ENCODE assay signal across 8 cellular contexts in the genomic region with DNA sequence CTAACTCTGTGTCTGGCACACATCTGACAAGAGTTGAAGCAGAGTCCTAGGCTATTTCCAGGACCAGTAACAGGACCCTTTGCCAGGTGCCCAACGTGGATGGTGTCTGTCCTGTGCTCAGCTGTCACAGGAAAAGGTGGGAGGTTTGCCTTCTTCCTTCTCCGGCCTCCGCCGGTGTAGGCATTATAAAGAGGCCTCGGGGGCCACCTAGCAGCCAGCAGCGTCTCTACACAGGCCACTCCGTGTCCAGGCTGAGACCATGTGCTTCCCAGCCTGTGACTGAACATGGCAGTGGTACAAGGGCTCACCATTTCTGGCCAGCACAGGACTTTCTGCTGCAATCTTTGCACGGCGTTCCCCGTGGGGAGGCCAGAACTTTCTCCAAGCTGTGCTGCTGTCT.
DNase-seq lines count a peak whose midpoint lies in the region; ATAC-seq, FAIRE-seq and TF ChIP-seq lines count a peak whose summit lies in the region.

No MANE protein-coding gene starts in this region.

- no peaks in the 10 kb centered on the region for H3K36me3 ChIP-seq in HepG2 (replicated peaks in 1 of 2; ENCODE audit: control insufficient read depth in 1 of 2, insufficient read depth in 2 of 2, low read length in 2 of 2)

- peak; percentile 56 for TF ChIP-seq RAD21 in HepG2 (CRISPR knock-in tag; IDR thresholded peaks at IDR 0.05)

- no peak overlapping the region for H3K4me3 ChIP-seq in cardiac fibroblast (replicated peaks in 1 of 2; ENCODE audit: low read depth in 2 of 2, low read length in 2 of 2)
- H3K4me3 ChIP-seq in HepG2 (replicated peaks in 1 of 3; ENCODE audit: insufficient read depth in 1 of 3, low read depth in 2 of 3, low read length in 3 of 3): no peak overlapping the region

- no peak for FAIRE-seq in HepG2 (lab: Jason Lieb, UNC)

- CTCF ChIA-PET in HEK293T (lab: Yijun Ruan, JAX) (interaction anchor here (1.0 to 1.6 kb wide), 3 partner anchors 19 to 40 kb away, joined by 4 to 5 read pairs (median 5); no protein-coding TSS in a partner anchor), HepG2 (lab: Yijun Ruan, JAX; ENCODE audit: low intra/inter-chr PET ratio, low total read pairs) (no interaction called here)

- WGBS in HepG2 (ENCODE audit: low lambda C conversion rate): 0% methylated on average over 3 of the region's 10 CpGs

- DNase-seq in HEK293T (ENCODE audit: extremely low spot score) (peak; percentile 39), cardiac fibroblast (ENCODE audit: low read depth in 2 of 2) (peak; percentile 21 to 27), HepG2 (ENCODE audit: low spot score) (peak; percentile 15)
- DNase-seq in NK-92 treated with Interleukin-12 subunit alpha and Interleukin-12 subunit beta, amount 100 ng/mL, for 24 hours (lab: John Stamatoyannopoulos, UW): no peak
- no peak for DNase-seq in effector CD4-positive, alpha-beta T cell

- peaks cover 2 to 32% of the 10 kb centered on the region in 2 experiments; a peak in 3 of 5 replicates for H3K27me3 ChIP-seq in HepG2 (ENCODE audit: control insufficient read depth in 1 of 2, insufficient read depth in 2 of 2, low read length in 2 of 2)

- peak overlapping the region; percentile 30; the same call in 1 of the 2 replicates for H3K4me2 ChIP-seq in HepG2 (ENCODE audit: low read depth, low read length)

- 0 out of 2 replicates have a peak, but pooled peaks cover 4% of the 10 kb centered on the region for H3K4me1 ChIP-seq in HepG2 (ENCODE audit: insufficient read depth, low read length)

- H4K20me1 ChIP-seq in HepG2 (ENCODE audit: insufficient read depth, low read length): no peaks in the 10 kb centered on the region

- no peaks in the 10 kb centered on the region for H3K9me3 ChIP-seq in HepG2 (ENCODE audit: low read length)

- in situ Hi-C loops in HepG2 (cut with HindIII; ENCODE audit: extremely low pct_ligation_motif_present, low pct_unique_long_range_greater_than_20kb): no loop called here

- TF ChIP-seq CTCF in 22Rv1 (IDR thresholded peaks at IDR 0.05) (peak; percentile 16; the same call in 1 of the 2 replicates), cardiac fibroblast (IDR thresholded peaks at IDR 0.05; ENCODE audit: low read depth, low read length) (peak; percentile 36), HepG2 (CRISPR knock-in tag; IDR thresholded peaks at IDR 0.05) (peak; percentile 76)

- POLR2A ChIA-PET in HEK293T (lab: Yijun Ruan, JAX): no interaction called here
- POLR2A ChIA-PET in HepG2 (lab: Yijun Ruan, JAX): no interaction called here

- peak overlapping the region; percentile 28 for H2AFZ ChIP-seq in HepG2 (ENCODE audit: low read length)

- no TSS peak for BruUV-seq in HepG2 (replicated peaks; lab: Mats Ljungman, UMichigan)

- H3K9ac ChIP-seq in HepG2 (ENCODE audit: insufficient read depth, low read depth, low read length): no peak overlapping the region

- TF ChIP-seq EP300 in HepG2 (IDR thresholded peaks at IDR 0.05; ENCODE audit: low read depth in 2 of 2, low read length in 2 of 2) (no peak), HepG2 (CRISPR knock-in tag; IDR thresholded peaks at IDR 0.05; ENCODE audit: borderline replicate concordance) (no peak)

- intact Hi-C loops in HepG2 (cut with micrococcal nuclease; ENCODE audit: unreplicated experiment): no loop called here

- H3K27ac ChIP-seq in 22Rv1 (no peak overlapping the region), HepG2 (ENCODE audit: extremely low read length, insufficient read depth, low read length) (no peak overlapping the region)

- ATAC-seq in HepG2 (peak; percentile 99), GM18858 (IDR thresholded peaks at IDR 0.05; ENCODE audit: unreplicated experiment) (no peak), GM21447 (IDR thresholded peaks at IDR 0.05; ENCODE audit: unreplicated experiment) (no peak)

- H3K79me2 ChIP-seq in HepG2 (ENCODE audit: insufficient read depth, low read length): no peaks in the 10 kb centered on the region

- TF ChIP-seq POLR2A in HepG2 (IDR thresholded peaks at IDR 0.05; ENCODE audit: insufficient read depth in 1 of 2, low read depth in 2 of 2, low read length in 2 of 2): no peak

TF ChIP-seq in HEK293T, 16 proteins besides CTCF, POLR2A, EP300 and RAD21:
- no peak for TF ChIP-seq FOXM1 (IDR thresholded peaks at IDR 0.05; ENCODE audit: borderline replicate concordance)
- TF ChIP-seq ELF4 (IDR thresholded peaks at IDR 0.05): no peak
- no peak for TF ChIP-seq HDGF (IDR thresholded peaks at IDR 0.05; ENCODE audit: borderline replicate concordance)
- TF ChIP-seq SP1 (IDR thresholded peaks at IDR 0.05): no peak
- TF ChIP-seq BHLHE40 (IDR thresholded peaks at IDR 0.05; ENCODE audit: borderline replicate concordance): no peak
- no peak for TF ChIP-seq FOXK2 (IDR thresholded peaks at IDR 0.05)
- TF ChIP-seq FOXA1 (IDR thresholded peaks at IDR 0.05): no peak
- TF ChIP-seq ARNT (IDR thresholded peaks at IDR 0.05): no peak
- no peak for TF ChIP-seq CTBP1 (IDR thresholded peaks at IDR 0.05; ENCODE audit: borderline replicate concordance)
- TF ChIP-seq TARDBP (IDR thresholded peaks at IDR 0.05): no peak
- TF ChIP-seq SUZ12 (IDR thresholded peaks at IDR 0.05): no peak
- no peak for TF ChIP-seq ZNF384 (IDR thresholded peaks at IDR 0.05)
- TF ChIP-seq, protein P1, sequence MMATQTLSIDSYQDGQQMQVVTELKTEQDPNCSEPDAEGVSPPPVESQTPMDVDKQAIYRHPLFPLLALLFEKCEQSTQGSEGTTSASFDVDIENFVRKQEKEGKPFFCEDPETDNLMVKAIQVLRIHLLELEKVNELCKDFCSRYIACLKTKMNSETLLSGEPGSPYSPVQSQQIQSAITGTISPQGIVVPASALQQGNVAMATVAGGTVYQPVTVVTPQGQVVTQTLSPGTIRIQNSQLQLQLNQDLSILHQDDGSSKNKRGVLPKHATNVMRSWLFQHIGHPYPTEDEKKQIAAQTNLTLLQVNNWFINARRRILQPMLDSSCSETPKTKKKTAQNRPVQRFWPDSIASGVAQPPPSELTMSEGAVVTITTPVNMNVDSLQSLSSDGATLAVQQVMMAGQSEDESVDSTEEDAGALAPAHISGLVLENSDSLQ (IDR thresholded peaks at IDR 0.05): no peak
- no peak for TF ChIP-seq LEF1 (IDR thresholded peaks at IDR 0.05; ENCODE audit: borderline replicate concordance)
- no peak for TF ChIP-seq L3MBTL2 (conservative IDR thresholded peaks at IDR 0.05)
- no peak for TF ChIP-seq NFRKB (IDR thresholded peaks at IDR 0.05)

TF ChIP-seq in HepG2, 621 proteins besides CTCF, POLR2A, EP300 and RAD21 (continues in another document):
- TF ChIP-seq ZNF124 (CRISPR knock-in tag; IDR thresholded peaks at IDR 0.05) (no peak), ZSCAN30 (CRISPR knock-in tag; IDR thresholded peaks at IDR 0.05) (no peak), ZNF709 (CRISPR knock-in tag; IDR thresholded peaks at IDR 0.05) (no peak), STAG1 (CRISPR knock-in tag; IDR thresholded peaks at IDR 0.05) (peak; percentile 55), ATRX (CRISPR knock-in tag; IDR thresholded peaks at IDR 0.05; ENCODE audit: borderline replicate concordance) (no peak), NRL (CRISPR knock-in tag; IDR thresholded peaks at IDR 0.05; ENCODE audit: borderline replicate concordance) (peak; percentile 10; the same call in 1 of the 2 replicates), MTF2 (CRISPR knock-in tag; IDR thresholded peaks at IDR 0.05; ENCODE audit: borderline replicate concordance) (no peak)
- TF ChIP-seq, protein P2, sequence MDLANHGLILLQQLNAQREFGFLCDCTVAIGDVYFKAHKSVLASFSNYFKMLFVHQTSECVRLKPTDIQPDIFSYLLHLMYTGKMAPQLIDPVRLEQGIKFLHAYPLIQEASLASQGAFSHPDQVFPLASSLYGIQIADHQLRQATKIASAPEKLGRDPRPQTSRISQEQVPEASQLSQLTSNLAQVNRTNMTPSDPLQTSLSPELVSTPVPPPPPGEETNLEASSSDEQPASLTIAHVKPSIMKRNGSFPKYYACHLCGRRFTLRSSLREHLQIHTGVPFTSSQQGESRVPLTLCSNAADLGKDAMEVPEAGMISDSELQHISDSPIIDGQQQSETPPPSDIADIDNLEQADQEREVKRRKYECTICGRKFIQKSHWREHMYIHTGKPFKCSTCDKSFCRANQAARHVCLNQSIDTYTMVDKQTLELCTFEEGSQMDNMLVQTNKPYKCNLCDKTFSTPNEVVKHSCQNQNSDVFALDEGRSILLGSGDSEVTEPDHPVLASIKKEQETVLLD (CRISPR knock-in tag; IDR thresholded peaks at IDR 0.05; ENCODE audit: low read depth): no peak
- TF ChIP-seq, protein P3, sequence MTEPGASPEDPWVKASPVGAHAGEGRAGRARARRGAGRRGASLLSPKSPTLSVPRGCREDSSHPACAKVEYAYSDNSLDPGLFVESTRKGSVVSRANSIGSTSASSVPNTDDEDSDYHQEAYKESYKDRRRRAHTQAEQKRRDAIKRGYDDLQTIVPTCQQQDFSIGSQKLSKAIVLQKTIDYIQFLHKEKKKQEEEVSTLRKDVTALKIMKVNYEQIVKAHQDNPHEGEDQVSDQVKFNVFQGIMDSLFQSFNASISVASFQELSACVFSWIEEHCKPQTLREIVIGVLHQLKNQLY (CRISPR knock-in tag; IDR thresholded peaks at IDR 0.05): no peak
- TF ChIP-seq, protein P4, sequence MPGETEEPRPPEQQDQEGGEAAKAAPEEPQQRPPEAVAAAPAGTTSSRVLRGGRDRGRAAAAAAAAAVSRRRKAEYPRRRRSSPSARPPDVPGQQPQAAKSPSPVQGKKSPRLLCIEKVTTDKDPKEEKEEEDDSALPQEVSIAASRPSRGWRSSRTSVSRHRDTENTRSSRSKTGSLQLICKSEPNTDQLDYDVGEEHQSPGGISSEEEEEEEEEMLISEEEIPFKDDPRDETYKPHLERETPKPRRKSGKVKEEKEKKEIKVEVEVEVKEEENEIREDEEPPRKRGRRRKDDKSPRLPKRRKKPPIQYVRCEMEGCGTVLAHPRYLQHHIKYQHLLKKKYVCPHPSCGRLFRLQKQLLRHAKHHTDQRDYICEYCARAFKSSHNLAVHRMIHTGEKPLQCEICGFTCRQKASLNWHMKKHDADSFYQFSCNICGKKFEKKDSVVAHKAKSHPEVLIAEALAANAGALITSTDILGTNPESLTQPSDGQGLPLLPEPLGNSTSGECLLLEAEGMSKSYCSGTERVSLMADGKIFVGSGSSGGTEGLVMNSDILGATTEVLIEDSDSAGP (CRISPR knock-in tag; IDR thresholded peaks at IDR 0.05; ENCODE audit: borderline replicate concordance): peak; percentile 20; the same call in 1 of the 2 replicates
- TF ChIP-seq, protein P5, sequence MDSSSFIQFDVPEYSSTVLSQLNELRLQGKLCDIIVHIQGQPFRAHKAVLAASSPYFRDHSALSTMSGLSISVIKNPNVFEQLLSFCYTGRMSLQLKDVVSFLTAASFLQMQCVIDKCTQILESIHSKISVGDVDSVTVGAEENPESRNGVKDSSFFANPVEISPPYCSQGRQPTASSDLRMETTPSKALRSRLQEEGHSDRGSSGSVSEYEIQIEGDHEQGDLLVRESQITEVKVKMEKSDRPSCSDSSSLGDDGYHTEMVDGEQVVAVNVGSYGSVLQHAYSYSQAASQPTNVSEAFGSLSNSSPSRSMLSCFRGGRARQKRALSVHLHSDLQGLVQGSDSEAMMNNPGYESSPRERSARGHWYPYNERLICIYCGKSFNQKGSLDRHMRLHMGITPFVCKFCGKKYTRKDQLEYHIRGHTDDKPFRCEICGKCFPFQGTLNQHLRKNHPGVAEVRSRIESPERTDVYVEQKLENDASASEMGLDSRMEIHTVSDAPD (CRISPR knock-in tag; IDR thresholded peaks at IDR 0.05): no peak

Comparison
In these comparisons a context has a peak if more than half of its experiments do, and no peak if none do; other contexts are left out.
1. CTCF ChIP-seq: peak in every context shown above with its lines; median percentile 76 in HepG2; 36 in cardiac fibroblast; 16 in 22Rv1.
2. DNase-seq: peak in HEK293T (single experiment), cardiac fibroblast (2 of 2) and HepG2 (single experiment); none in NK-92 treated with Interleukin-12 subunit alpha and Interleukin-12 subunit beta, amount 100 ng/mL, for 24 hours (single experiment) and effector CD4-positive, alpha-beta T cell (single experiment).